In the genomic region with DNA sequence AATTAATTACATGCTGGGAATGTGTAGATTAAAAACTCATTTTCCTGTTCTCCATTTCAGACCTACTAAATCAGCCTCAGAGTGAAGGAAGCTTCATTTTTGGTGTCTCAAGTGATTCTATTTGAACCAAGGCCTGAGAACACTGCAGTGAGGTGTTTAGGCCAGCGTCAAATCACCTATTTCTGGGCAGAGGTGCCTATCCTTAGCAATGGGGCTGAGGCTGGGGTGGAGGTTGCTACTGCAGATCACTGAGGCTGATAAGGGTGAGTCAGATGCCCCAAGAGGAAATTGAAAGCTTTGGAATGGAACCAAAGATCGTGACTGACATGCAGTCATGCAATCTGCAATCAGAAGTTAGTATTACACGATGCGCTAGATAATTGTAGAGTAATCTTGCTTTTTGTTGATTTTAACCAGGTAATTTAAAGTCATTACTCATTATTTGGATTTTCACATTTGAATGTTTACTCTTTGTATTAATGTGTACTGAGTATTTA, we compare ENCODE assay signal across 8 cellular contexts. TPM values are rescaled to one million over a fixed set of nuclear protein-coding genes. Genes with fewer than 3 reads are reported as not detected.
DNase-seq lines count a peak whose midpoint lies in the region; ATAC-seq and TF ChIP-seq lines count a peak whose summit lies in the region.

No MANE protein-coding gene starts in this region.

- H3K27me3 Mint-ChIP-seq in activated naive CD4-positive, alpha-beta T cell treated with anti-CD3 and anti-CD28 coated beads for 36 hours (ENCODE audit: low read depth): no peaks in the 10 kb centered on the region

- ATAC-seq in HG03139 (IDR thresholded peaks at IDR 0.05; ENCODE audit: unreplicated experiment) (no peak), HG02759 (IDR thresholded peaks at IDR 0.05; ENCODE audit: unreplicated experiment) (no peak)

- peaks cover 50% of the 10 kb centered on the region for H3K4me1 Mint-ChIP-seq in activated naive CD4-positive, alpha-beta T cell treated with anti-CD3 and anti-CD28 coated beads for 36 hours (ENCODE audit: low read depth)

- H3K27me3 ChIP-seq in SJSA1 (replicated peaks): no peaks in the 10 kb centered on the region
- no peaks in the 10 kb centered on the region for H3K27me3 ChIP-seq in right atrium auricular region

- H3K36me3 Mint-ChIP-seq in activated naive CD4-positive, alpha-beta T cell treated with anti-CD3 and anti-CD28 coated beads for 36 hours (ENCODE audit: low read depth): no peaks in the 10 kb centered on the region

- H3K9me3 Mint-ChIP-seq in activated naive CD4-positive, alpha-beta T cell treated with anti-CD3 and anti-CD28 coated beads for 36 hours: no peaks in the 10 kb centered on the region

- CTCF ChIA-PET in activated naive CD4-positive, alpha-beta T cell treated with anti-CD3 and anti-CD28 coated beads for 36 hours (lab: Charles Lee): interaction anchor here (0.6 to 3.2 kb wide), 6 partner anchors 18 to 139 kb away, joined by 3 to 21 read pairs (median 4); no protein-coding TSS in a partner anchor

- H3K9me3 ChIP-seq in SJSA1 (replicated peaks) (no peaks in the 10 kb centered on the region; the same call in 1 of the 2 replicates), right atrium auricular region (no peaks in the 10 kb centered on the region)

- peak overlapping the region; percentile 97 for H3K27ac ChIP-seq in SJSA1
- peak overlapping the region; percentile 87 to 92 for H3K27ac ChIP-seq in right atrium auricular region

- H3K36me3 ChIP-seq in SJSA1 (no peaks in the 10 kb centered on the region), right atrium auricular region (no peaks in the 10 kb centered on the region)

- H3K4me3 ChIP-seq in SJSA1 (no peak overlapping the region), right atrium auricular region (no peak overlapping the region)

- H3K27ac Mint-ChIP-seq in activated naive CD4-positive, alpha-beta T cell treated with anti-CD3 and anti-CD28 coated beads for 36 hours: peak overlapping the region; percentile 74

- H3K4me3 Mint-ChIP-seq in activated naive CD4-positive, alpha-beta T cell treated with anti-CD3 and anti-CD28 coated beads for 36 hours: no peak overlapping the region

- TF ChIP-seq CTCF in right atrium auricular region (IDR thresholded peaks at IDR 0.05): no peak

- intact Hi-C loops in activated naive CD4-positive, alpha-beta T cell treated with anti-CD3 and anti-CD28 coated beads for 36 hours (cut with micrococcal nuclease): loop anchor here (1.0 to 10.0 kb wide), 8 partner anchors 67 to 812 kb away; a partner anchor contains a TSS

- peak; percentile 52 for DNase-seq in NK-92 treated with Interleukin-12 subunit alpha and Interleukin-12 subunit beta, amount 100 ng/mL, for 24 hours (lab: John Stamatoyannopoulos, UW)
- DNase-seq in NK-92 (lab: John Stamatoyannopoulos, UW; ENCODE audit: unreplicated experiment) (no peak), SJSA1 (ENCODE audit: low read depth in 1 of 2, low spot score in 2 of 2) (peak in 1 of 2 experiments; percentile 83), right atrium auricular region (ENCODE audit: low spot score) (no peak)
- DNase-seq in activated naive CD4-positive, alpha-beta T cell treated with anti-CD3 and anti-CD28 coated beads for 36 hours: peak; percentile 72
- peak; percentile 75 for DNase-seq in stimulated activated CD4-positive, alpha-beta T cell treated with anti-CD3 and anti-CD28 coated beads, Interleukin-4, amount 100 ng/mL, for 24 hours

- H3K4me1 ChIP-seq in SJSA1 (replicated peaks): peaks cover 38% of the 10 kb centered on the region
- H3K4me1 ChIP-seq in right atrium auricular region: peaks cover 0 to 50% of the 10 kb centered on the region in 2 donors

RNA-seq across cellular contexts. Expression of a gene that starts 4.4 kb away (rescaled TPM):
- total RNA-seq in SJSA1 (2014; rRNA removed; shearing (Covaris generic)): 294 and 378 TPM in 2 replicates
- 10 to 100 TPM; 86.0 to 86.9 TPM for total RNA-seq in activated naive CD4-positive, alpha-beta T cell treated with anti-CD3 and anti-CD28 coated beads for 36 hours
- total RNA-seq in right atrium auricular region: 100 to 1,000 TPM; 191 to 286 TPM

Comparison
In these comparisons a context has a peak if more than half of its experiments do, and no peak if none do; other contexts are left out.
1. DNase-seq: peak in NK-92 treated with Interleukin-12 subunit alpha and Interleukin-12 subunit beta, amount 100 ng/mL, for 24 hours (single experiment), activated naive CD4-positive, alpha-beta T cell treated with anti-CD3 and anti-CD28 coated beads for 36 hours (single experiment) and stimulated activated CD4-positive, alpha-beta T cell treated with anti-CD3 and anti-CD28 coated beads, Interleukin-4, amount 100 ng/mL, for 24 hours (single experiment); none in NK-92 (single experiment) and right atrium auricular region (single experiment).